ENCODE assay signal across 31 cellular contexts in genomic region chr20:22407237-22408193, GRCh38.
"Had no signal": no experiment of that assay in that cellular context is flagged by ENCODE, and none has a peak within 500 bp of the region (broad histone marks: within the 10 kb centered on the region; RNA-seq: fewer than 3 reads in every experiment).

No MANE protein-coding gene starts in this region.

- ATAC-seq: esophagus mucosa; gastroesophageal sphincter; heart left ventricle; left lobe of liver; mucosa of descending colon; natural killer cell treated with Interleukin-12 subunit alpha and Interleukin-12 subunit beta and Interleukin-15 and Interleukin-18, amount 100 ng/mL, for 72 hours; stimulated activated effector memory CD8-positive, alpha-beta T cell treated with anti-CD3 and anti-CD28 coated beads, Interleukin-12 subunit alpha, Interleukin-12 subunit beta, amount 100 ng/mL, for 72 hours had no signal

- H3K27me3 ChIP-seq: colonic mucosa, hepatocyte, right atrium auricular region, thyroid gland had no signal

- H3K27ac Mint-ChIP-seq: dendritic cell treated with granulocyte-macrophage colony-stimulating factor and Interleukin-4, amounts not matched to agents 40 ng/mL and 50 ng/mL, for 4 days; endodermal cell; memory B cell; mesothelial cell of epicardium; stimulated activated effector memory CD8-positive, alpha-beta T cell treated with anti-CD3 and anti-CD28 coated beads, Interleukin-12 subunit alpha, Interleukin-12 subunit beta, amount 100 ng/mL, for 72 hours had no signal

- H3K36me3 ChIP-seq: colonic mucosa, gastroesophageal sphincter, heart left ventricle, neutrophil, right atrium auricular region, sigmoid colon, stomach, thyroid gland had no signal

- H3K4me3 ChIP-seq: colonic mucosa, gastroesophageal sphincter, heart left ventricle, hepatocyte, lung, mucosa of descending colon, right atrium auricular region, sigmoid colon, stomach, thyroid gland had no signal

- H3K4me1 Mint-ChIP-seq: stimulated activated effector memory CD8-positive, alpha-beta T cell treated with anti-CD3 and anti-CD28 coated beads, Interleukin-12 subunit alpha, Interleukin-12 subunit beta, amount 100 ng/mL, for 72 hours had no signal

- H3K27ac ChIP-seq: colonic mucosa, epithelial cell of prostate, gastroesophageal sphincter, heart left ventricle, hepatocyte, neutrophil, parathyroid adenoma, right atrium auricular region, sigmoid colon, stomach, thyroid gland had no signal

- H3K4me1 ChIP-seq: colonic mucosa, parathyroid adenoma had no signal

- H3K36me3 Mint-ChIP-seq: memory B cell; mesothelial cell of epicardium; naive B cell; natural killer cell treated with Interleukin-12 subunit alpha and Interleukin-12 subunit beta and Interleukin-15 and Interleukin-18, amount 100 ng/mL, for 72 hours; stimulated activated effector memory CD8-positive, alpha-beta T cell treated with anti-CD3 and anti-CD28 coated beads, Interleukin-12 subunit alpha, Interleukin-12 subunit beta, amount 100 ng/mL, for 72 hours; type B pancreatic cell had no signal

- H3K9me3 Mint-ChIP-seq: dendritic cell treated with granulocyte-macrophage colony-stimulating factor and Interleukin-4, amounts not matched to agents 40 ng/mL and 50 ng/mL, for 4 days; endodermal cell had no signal

- DNase-seq: colonic mucosa; effector CD8-positive, alpha-beta T cell; endodermal cell; foreskin fibroblast; heart left ventricle; kidney; mucosa of descending colon; naive B cell; sigmoid colon; stimulated activated CD4-positive, alpha-beta T cell treated with anti-CD3 and anti-CD28 coated beads, Interleukin-2, amount 100 ng/mL, for 24 hours; stimulated activated CD4-positive, alpha-beta T cell treated with anti-CD3 and anti-CD28 coated beads, Interleukin-4, amount 100 ng/mL, for 24 hours; stimulated activated naive CD4-positive, alpha-beta T cell treated with Interleukin-2 at 50 U/mL for 16 hours; stomach; thyroid gland had no signal

- H3K9me3 ChIP-seq: colonic mucosa, gastroesophageal sphincter, heart left ventricle, mucosa of descending colon, neutrophil, right atrium auricular region, sigmoid colon, stomach, thyroid gland had no signal

- H3K27me3 Mint-ChIP-seq: progenitor cell of endocrine pancreas had no signal

- H3K4me3 Mint-ChIP-seq: dendritic cell treated with granulocyte-macrophage colony-stimulating factor and Interleukin-4, amounts not matched to agents 40 ng/mL and 50 ng/mL, for 4 days; endodermal cell; memory B cell; mesothelial cell of epicardium; naive B cell; natural killer cell treated with Interleukin-12 subunit alpha and Interleukin-12 subunit beta and Interleukin-15 and Interleukin-18, amount 100 ng/mL, for 72 hours; neural crest cell; stimulated activated effector memory CD8-positive, alpha-beta T cell treated with anti-CD3 and anti-CD28 coated beads, Interleukin-12 subunit alpha, Interleukin-12 subunit beta, amount 100 ng/mL, for 72 hours; type B pancreatic cell had no signal
